Comparison of ENCODE assay signal across 8 cellular contexts in the genomic region with DNA sequence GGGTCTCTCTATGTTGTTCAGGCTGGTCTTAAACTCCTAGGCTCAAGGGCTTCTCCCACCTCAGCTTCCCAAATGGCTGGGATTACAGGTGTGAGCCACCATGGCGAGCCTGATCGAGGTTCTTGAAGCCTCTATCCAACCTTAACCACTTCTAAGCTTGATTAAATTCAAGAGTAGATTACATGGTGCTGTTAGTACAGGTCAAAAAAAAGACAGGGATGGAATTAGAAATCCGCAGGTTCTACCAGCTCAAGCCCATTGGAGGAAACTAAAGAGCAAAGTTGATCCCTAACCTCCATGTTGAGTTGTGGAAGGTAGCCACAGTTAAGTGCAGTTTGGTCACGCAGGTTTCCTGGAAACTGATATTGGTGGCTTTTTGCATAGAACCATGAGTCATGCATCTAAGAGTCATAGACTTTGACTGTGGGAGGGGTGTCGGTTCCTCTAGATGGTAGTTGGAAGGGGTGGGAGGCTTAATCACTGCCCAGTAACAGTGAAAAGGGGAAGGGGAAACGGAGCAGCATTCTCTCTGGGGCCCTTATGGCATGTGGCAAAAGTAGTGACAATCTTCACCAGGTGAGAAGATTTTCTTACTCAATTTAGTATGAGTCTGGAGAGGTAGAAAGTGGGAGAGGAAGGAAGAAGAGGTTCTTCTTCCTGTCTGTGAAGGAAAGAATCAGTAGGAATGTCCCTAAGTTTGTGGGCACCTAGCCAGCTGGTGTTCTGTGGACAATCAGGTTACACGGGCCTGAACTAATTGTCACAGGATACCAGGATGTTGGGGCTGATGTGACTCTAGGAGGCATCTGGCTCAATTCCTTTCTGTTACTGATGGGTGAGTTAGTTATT. TPM values are rescaled to one million over a fixed set of nuclear protein-coding genes. Genes with fewer than 3 reads are reported as not detected.
A peak's percentile ranks its signal among the peaks of the same experiment; 100 is the strongest.
DNase-seq lines count a peak whose midpoint lies in the region; ATAC-seq and TF ChIP-seq lines count a peak whose summit lies in the region.

No MANE protein-coding gene starts in this region.

- H3K9me2 ChIP-seq in PC-3 (replicated peaks; ENCODE audit: low read length), result no peaks in the 10 kb centered on the region

- peaks cover 11% of the 10 kb centered on the region for H3K4me1 ChIP-seq in PC-3 (ENCODE audit: insufficient read depth, low read length)

- H3K4me3 ChIP-seq in PC-3 (ENCODE audit: low read length), result no peak overlapping the region

- H3K27ac ChIP-seq in PC-3 (ENCODE audit: low read length), result no peak overlapping the region

- peak; percentile 25 for DNase-seq in GM13977 (ENCODE audit: low spot score)
- peak; percentile 41 for DNase-seq in PC-3
- DNase-seq in stimulated activated CD4-positive, alpha-beta T cell treated with anti-CD3 and anti-CD28 coated beads, TNF-alpha, amount 100 ng/mL, for 48 hours (ENCODE audit: low read depth in 3 of 3), result peak; percentile 36 to 58 (median 54)
- no peak for DNase-seq in NCI-H1048 (lab: John Stamatoyannopoulos, UW)
- DNase-seq in ecto neural progenitor cell (ENCODE audit: low spot score), result no peak

- H3F3A ChIP-seq in PC-3 (ENCODE audit: low read length, unreplicated experiment), result no peaks in the 10 kb centered on the region

- no peaks in the 10 kb centered on the region for H4K20me1 ChIP-seq in PC-3 (ENCODE audit: low read length)

- BruUV-seq in PC-3 (replicated peaks; lab: Mats Ljungman, UMichigan), result no TSS peak

- 0 out of 2 replicates have a peak, but pooled peaks cover 15% of the 10 kb centered on the region for H3K27me3 ChIP-seq in PC-3 (ENCODE audit: low read length)

- in situ Hi-C loops in GM13977 (cut with MboI; ENCODE audit: low pct_unique_long_range_greater_than_20kb, low sequenced_read_pairs, unreplicated experiment), result no loop called here

- H3K79me2 ChIP-seq in PC-3 (ENCODE audit: low read length), result no peaks in the 10 kb centered on the region

- ATAC-seq in HG02588 (IDR thresholded peaks at IDR 0.05; ENCODE audit: unreplicated experiment) (peak; percentile 52), PC-3 (peak; percentile 33), HG03565 (IDR thresholded peaks at IDR 0.05; ENCODE audit: unreplicated experiment) (no peak)

- peak overlapping the region; percentile 99 for H3K27ac Mint-ChIP-seq in activated naive CD8-positive, alpha-beta T cell

- H3K4me1 Mint-ChIP-seq in activated naive CD8-positive, alpha-beta T cell (ENCODE audit: low read depth), result peaks cover 81% of the 10 kb centered on the region

- peak overlapping the region; percentile 98 for H3K4me3 Mint-ChIP-seq in activated naive CD8-positive, alpha-beta T cell

- no peaks in the 10 kb centered on the region for H3K27me3 Mint-ChIP-seq in activated naive CD8-positive, alpha-beta T cell

- H3K9me3 ChIP-seq in PC-3 (ENCODE audit: low read length), result no peaks in the 10 kb centered on the region

- 0 out of 2 replicates have a peak overlapping the region, but pooled peaks have one; percentile 4 for H2AFZ ChIP-seq in PC-3 (ENCODE audit: low read length)

- intact Hi-C loops in PC-3 (cut with micrococcal nuclease), result no loop called here

- H3K9me3 Mint-ChIP-seq in activated naive CD8-positive, alpha-beta T cell (ENCODE audit: low read depth), result no peaks in the 10 kb centered on the region

- POLR2A ChIA-PET in PC-3 (lab: Charles Lee; ENCODE audit: unreplicated experiment), result no interaction called here

- no peak overlapping the region for H3K9ac ChIP-seq in PC-3 (ENCODE audit: low read length)

- TF ChIP-seq CTCF in GM13977 (IDR thresholded peaks at IDR 0.05; ENCODE audit: extremely low read depth, insufficient read depth, missing control alignments) (no peak), PC-3 (conservative IDR thresholded peaks at IDR 0.05; ENCODE audit: low read depth, low read length) (no peak)

- H3K36me3 ChIP-seq in PC-3 (ENCODE audit: low read depth, low read length), result no peaks in the 10 kb centered on the region

- CTCF ChIA-PET in PC-3 (lab: Charles Lee), result no interaction called here

- peaks cover 18% of the 10 kb centered on the region for H3K36me3 Mint-ChIP-seq in activated naive CD8-positive, alpha-beta T cell

- H3K4me2 ChIP-seq in PC-3 (ENCODE audit: low read length), result no peak overlapping the region; the same call in 1 of the 2 replicates

RNA-seq across cellular contexts. Expression of a gene that starts 7.0 kb away (rescaled TPM):
- not detected in 2 replicates for total RNA-seq in PC-3 (2014; rRNA removed)

Comparison
In these comparisons a context has a peak if more than half of its experiments do, and no peak if none do; other contexts are left out.
1. DNase-seq: peak in GM13977 (single experiment), PC-3 (single experiment) and stimulated activated CD4-positive, alpha-beta T cell treated with anti-CD3 and anti-CD28 coated beads, TNF-alpha, amount 100 ng/mL, for 48 hours (3 of 3); none in NCI-H1048 (single experiment) and ecto neural progenitor cell (single experiment).